In genomic region chr19:33799507-33799906, GRCh38 we compare ENCODE assay signal across 14 cellular contexts. TPM values are rescaled to one million over a fixed set of nuclear protein-coding genes. Genes with fewer than 3 reads are reported as not detected.
DNase-seq lines count a peak whose midpoint lies in the region; ATAC-seq and TF ChIP-seq lines count a peak whose summit lies in the region.
"Had no signal": no experiment of that assay in that cellular context is flagged by ENCODE, and none has a peak within 500 bp of the region (broad histone marks: within the 10 kb centered on the region; RNA-seq: fewer than 3 reads in every experiment).

No MANE protein-coding gene starts in this region.

- H3K4me1 ChIP-seq in ES-I3 (ENCODE audit: insufficient read depth, low read length) (peaks cover 13% of the 10 kb centered on the region), smooth muscle cell (ENCODE audit: low read depth) (peaks cover 13% of the 10 kb centered on the region)
- H3K4me1 ChIP-seq: prostate gland had no signal

- H3K9me3 ChIP-seq in ES-I3 (ENCODE audit: control insufficient read depth, insufficient read depth, low read length) (no peaks in the 10 kb centered on the region), WERI-Rb-1 (ENCODE audit: severe bottlenecking) (no peaks in the 10 kb centered on the region), iPS-18c (ENCODE audit: control insufficient read depth, insufficient read depth, low read length) (peaks cover 4% of the 10 kb centered on the region), smooth muscle cell (replicated peaks; ENCODE audit: low read depth) (no peaks in the 10 kb centered on the region)
- H3K9me3 ChIP-seq: prostate gland had no signal

- H3F3A ChIP-seq in smooth muscle cell (ENCODE audit: low read depth), result peaks cover 8% of the 10 kb centered on the region

- H3K4me2 ChIP-seq in smooth muscle cell, result peak overlapping the region; percentile 99

- peaks cover 54% of the 10 kb centered on the region for H4K20me1 ChIP-seq in smooth muscle cell (ENCODE audit: low read depth)

- H2AFZ ChIP-seq in smooth muscle cell (ENCODE audit: low read depth), result no peak overlapping the region

- H3K27ac ChIP-seq in WERI-Rb-1, result peak overlapping the region; percentile 100
- H3K27ac ChIP-seq in smooth muscle cell (ENCODE audit: low read depth), result no peak overlapping the region

- peaks cover 28% of the 10 kb centered on the region for H3K79me2 ChIP-seq in smooth muscle cell (ENCODE audit: low read depth)

- H3K27me3 ChIP-seq in WERI-Rb-1 (ENCODE audit: insufficient read depth, low read depth, severe bottlenecking), result no peaks in the 10 kb centered on the region
- H3K27me3 ChIP-seq in smooth muscle cell (ENCODE audit: low read depth), result no peaks in the 10 kb centered on the region

- WGBS in smooth muscle cell (ENCODE audit: low lambda C conversion rate), result 65% methylated on average over 5 of the region's 5 CpGs

- ATAC-seq in GM18909 (IDR thresholded peaks at IDR 0.05; ENCODE audit: poor library complexity, unreplicated experiment), result no peak
- ATAC-seq: activated CD4-positive, CD25-positive, alpha-beta regulatory T cell treated with anti-CD3 and anti-CD28 coated beads, Interleukin-2, amount 50 U/mL, for 24 hours had no signal

- H3K9ac ChIP-seq in ES-I3 (ENCODE audit: low read depth, low read length), result peak overlapping the region; percentile 80; the same call in 1 of the 2 replicates
- no peak overlapping the region for H3K9ac ChIP-seq in smooth muscle cell (ENCODE audit: low read depth)

- DNase-seq in WERI-Rb-1 (no peak), smooth muscle cell (lab: John Stamatoyannopoulos, UW; ENCODE audit: unreplicated experiment) (no peak), HuH-7 (ENCODE audit: low spot score) (no peak), NCI-H510A (lab: John Stamatoyannopoulos, UW) (no peak)
- DNase-seq in activated CD8-positive, alpha-beta memory T cell treated with anti-CD3 and anti-CD28 coated beads for 24 hours, result no peak
- DNase-seq: activated effector memory CD4-positive, alpha-beta T cell treated with anti-CD3 and anti-CD28 coated beads, Interleukin-2, amount 50 U/mL, for 16 hours; amniotic stem cell; NCI-H2029 treated with DMSO at 0.1 percent for 48 hours; T-helper 1 cell had no signal

- no peak for TF ChIP-seq CTCF in WERI-Rb-1 (IDR thresholded peaks at IDR 0.05; ENCODE audit: low read depth, low read length)
- no peak for TF ChIP-seq CTCF in smooth muscle cell (IDR thresholded peaks at IDR 0.05; ENCODE audit: borderline replicate concordance, insufficient read depth, poor library complexity, severe bottlenecking)

- H3K36me3 ChIP-seq in ES-I3 (ENCODE audit: insufficient read depth, low read length), result peaks cover 10% of the 10 kb centered on the region; the same call in 1 of the 2 replicates
- peaks cover 55% of the 10 kb centered on the region for H3K36me3 ChIP-seq in WERI-Rb-1
- no peaks in the 10 kb centered on the region for H3K36me3 ChIP-seq in smooth muscle cell (ENCODE audit: low read depth)
- H3K36me3 ChIP-seq: prostate gland had no signal

- no peak overlapping the region for H3K4me3 ChIP-seq in WERI-Rb-1 (ENCODE audit: low read depth, low read length)
- peak overlapping the region; percentile 16; the same call in 1 of the 2 replicates for H3K4me3 ChIP-seq in iPS-18c (ENCODE audit: insufficient read depth, low read depth, low read length)
- no peak overlapping the region for H3K4me3 ChIP-seq in smooth muscle cell

RNA-seq across cellular contexts. Expression of gene KCTD15, which starts 2.8 kb away (rescaled TPM):
- total RNA-seq in smooth muscle cell, result 41.5 and 54.3 TPM in 2 replicates
- 7.4 and 9.6 TPM in 2 replicates for polyA plus RNA-seq in smooth muscle cell
